Comparison of ENCODE assay signal across 8 cellular contexts in the genomic region with DNA sequence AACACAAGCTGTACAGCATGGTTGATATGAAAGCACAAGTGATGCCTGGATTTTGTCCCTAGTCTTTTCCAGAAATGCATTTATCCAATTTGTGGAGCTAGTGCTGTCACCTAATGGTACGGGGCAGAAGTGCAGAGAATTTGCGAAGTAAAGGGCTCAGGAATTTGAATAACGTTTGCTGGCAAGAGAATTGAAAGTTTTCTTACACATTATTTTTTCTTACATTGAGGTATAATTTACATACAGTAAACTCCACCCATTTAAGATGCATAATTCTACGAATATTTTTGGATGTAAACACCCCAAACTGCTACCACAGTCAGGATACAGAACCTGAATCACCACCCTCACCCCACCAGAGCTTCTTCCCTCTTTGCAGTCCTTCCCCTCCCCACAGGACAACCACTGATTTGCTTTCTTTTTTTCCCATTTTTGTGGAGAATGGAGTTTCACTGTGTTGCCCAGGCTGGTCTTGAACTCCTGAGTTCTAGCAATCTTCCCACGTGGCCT. TPM values are rescaled to one million over a fixed set of nuclear protein-coding genes. Genes with fewer than 3 reads are reported as not detected.
DNase-seq lines count a peak whose midpoint lies in the region; ATAC-seq and TF ChIP-seq lines count a peak whose summit lies in the region.

No MANE protein-coding gene starts in this region.

- TF ChIP-seq CTCF in CD14-positive monocyte (IDR thresholded peaks at IDR 0.05) = peak; percentile 84
- peak; percentile 69 for TF ChIP-seq CTCF in GM13977 (IDR thresholded peaks at IDR 0.05; ENCODE audit: extremely low read depth, insufficient read depth, missing control alignments)
- peak in 2 of 3 donors; percentile 45 to 56 for TF ChIP-seq CTCF in breast epithelium (IDR thresholded peaks at IDR 0.05)
- TF ChIP-seq CTCF in liver (IDR thresholded peaks at IDR 0.05; ENCODE audit: low read depth, low read length, missing input control) = peak; percentile 86

- peak; percentile 64 to 69 for TF ChIP-seq RAD21 in liver (IDR thresholded peaks at IDR 0.05)

- H3K36me3 ChIP-seq in breast epithelium (no peaks in the 10 kb centered on the region), liver (ENCODE audit: control insufficient read depth in 4 of 4, insufficient read depth in 3 of 4, low read depth in 1 of 4, low read length in 3 of 4) (no peaks in the 10 kb centered on the region)

- H3K27ac ChIP-seq in breast epithelium (no peak overlapping the region), liver (ENCODE audit: low read depth in 1 of 2, low read length in 2 of 2) (no peak overlapping the region)

- no peaks in the 10 kb centered on the region for H3K27me3 ChIP-seq in breast epithelium
- peaks cover 0 to 2% (median 0%) of the 10 kb centered on the region in 4 donors for H3K27me3 ChIP-seq in liver (ENCODE audit: control insufficient read depth in 4 of 4, insufficient read depth in 4 of 4, low read length in 3 of 4)

- no peak for ATAC-seq in HG03439 (IDR thresholded peaks at IDR 0.05; ENCODE audit: unreplicated experiment)
- ATAC-seq in HG02885 (IDR thresholded peaks at IDR 0.05; ENCODE audit: poor library complexity, unreplicated experiment) = no peak

- no peaks in the 10 kb centered on the region for H3K4me1 ChIP-seq in breast epithelium
- peaks cover 0 to 2% (median 1%) of the 10 kb centered on the region in 4 donors for H3K4me1 ChIP-seq in liver (ENCODE audit: control insufficient read depth in 4 of 4, insufficient read depth in 4 of 4, low read length in 3 of 4)

- no peaks in the 10 kb centered on the region for H3K36me3 Mint-ChIP-seq in CD14-positive monocyte

- H3K27me3 Mint-ChIP-seq in CD14-positive monocyte (ENCODE audit: low read depth in 3 of 3) = peaks cover 1 to 8% (median 3%) of the 10 kb centered on the region in 3 donors

- in situ Hi-C loops in GM13977 (cut with MboI; ENCODE audit: low pct_unique_long_range_greater_than_20kb, low sequenced_read_pairs, unreplicated experiment) = no loop called here

- H3K9me3 ChIP-seq in breast epithelium (no peaks in the 10 kb centered on the region), liver (ENCODE audit: control insufficient read depth in 4 of 4, low read length in 3 of 4) (no peaks in the 10 kb centered on the region)

- no peak overlapping the region for H3K9ac ChIP-seq in liver (ENCODE audit: low read depth in 1 of 2, low read length in 2 of 2)

- H3K4me3 ChIP-seq in breast epithelium = no peak overlapping the region
- H3K4me3 ChIP-seq in liver (ENCODE audit: low read depth in 1 of 3, low read length in 3 of 3) = no peak overlapping the region

- no peak for TF ChIP-seq POLR2A in breast epithelium (IDR thresholded peaks at IDR 0.05)

- 16% methylated on average over 5 of the region's 5 CpGs for WGBS in liver

- no peaks in the 10 kb centered on the region for H3K9me3 Mint-ChIP-seq in CD14-positive monocyte

- H3K27ac Mint-ChIP-seq in CD14-positive monocyte = peak overlapping the region; percentile 71 to 92 (median 89)

- intact Hi-C loops in CD14-positive monocyte (cut with micrococcal nuclease) = loop anchor here in 1 of 2 donors (10.0 kb wide), 1 partner anchor 64 kb away; the partner anchor contains the start of gene CLEC4E
- intact Hi-C loops in breast epithelium (cut with DNase I; ENCODE audit: low total_unique reads) = no loop called here

- H3K4me3 Mint-ChIP-seq in CD14-positive monocyte = peak overlapping the region; percentile 77 to 80

- DNase-seq in CD14-positive monocyte (ENCODE audit: low spot score) (no peak), GM13977 (ENCODE audit: low spot score) (peak; percentile 54), NCI-H526 treated with DMSO at 0.1 percent for 48 hours (lab: John Stamatoyannopoulos, UW) (peak; percentile 31), breast epithelium (ENCODE audit: low spot score in 2 of 2) (no peak)
- no peak for DNase-seq in stimulated activated CD4-positive, alpha-beta T cell treated with anti-CD3 and anti-CD28 coated beads, Interleukin-12 subunit alpha, Interleukin-12 subunit beta, amount 100 ng/mL, for 4 hours

- H3K4me1 Mint-ChIP-seq in CD14-positive monocyte = peaks cover 39% of the 10 kb centered on the region

TF ChIP-seq in liver, 16 proteins besides CTCF, POLR2A, EP300 and RAD21:
- no peak for TF ChIP-seq GABPA (IDR thresholded peaks at IDR 0.05 in 1 of 2, conservative IDR thresholded peaks at IDR 0.05 in 1 of 2)
- no peak for TF ChIP-seq FOXA2 (IDR thresholded peaks at IDR 0.05)
- TF ChIP-seq HNF4G (IDR thresholded peaks at IDR 0.05) = no peak
- TF ChIP-seq, protein P1, sequence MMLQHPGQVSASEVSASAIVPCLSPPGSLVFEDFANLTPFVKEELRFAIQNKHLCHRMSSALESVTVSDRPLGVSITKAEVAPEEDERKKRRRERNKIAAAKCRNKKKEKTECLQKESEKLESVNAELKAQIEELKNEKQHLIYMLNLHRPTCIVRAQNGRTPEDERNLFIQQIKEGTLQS (IDR thresholded peaks at IDR 0.05) = no peak
- no peak for TF ChIP-seq EGR1 (IDR thresholded peaks at IDR 0.05; ENCODE audit: low read depth in 2 of 2)
- TF ChIP-seq HNF4A (conservative IDR thresholded peaks at IDR 0.05) = no peak
- no peak for TF ChIP-seq RXRA (IDR thresholded peaks at IDR 0.05)
- no peak for TF ChIP-seq JUND (IDR thresholded peaks at IDR 0.05)
- TF ChIP-seq, protein P2, sequence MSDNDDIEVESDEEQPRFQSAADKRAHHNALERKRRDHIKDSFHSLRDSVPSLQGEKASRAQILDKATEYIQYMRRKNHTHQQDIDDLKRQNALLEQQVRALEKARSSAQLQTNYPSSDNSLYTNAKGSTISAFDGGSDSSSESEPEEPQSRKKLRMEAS (IDR thresholded peaks at IDR 0.05) = no peak
- TF ChIP-seq, protein P3, sequence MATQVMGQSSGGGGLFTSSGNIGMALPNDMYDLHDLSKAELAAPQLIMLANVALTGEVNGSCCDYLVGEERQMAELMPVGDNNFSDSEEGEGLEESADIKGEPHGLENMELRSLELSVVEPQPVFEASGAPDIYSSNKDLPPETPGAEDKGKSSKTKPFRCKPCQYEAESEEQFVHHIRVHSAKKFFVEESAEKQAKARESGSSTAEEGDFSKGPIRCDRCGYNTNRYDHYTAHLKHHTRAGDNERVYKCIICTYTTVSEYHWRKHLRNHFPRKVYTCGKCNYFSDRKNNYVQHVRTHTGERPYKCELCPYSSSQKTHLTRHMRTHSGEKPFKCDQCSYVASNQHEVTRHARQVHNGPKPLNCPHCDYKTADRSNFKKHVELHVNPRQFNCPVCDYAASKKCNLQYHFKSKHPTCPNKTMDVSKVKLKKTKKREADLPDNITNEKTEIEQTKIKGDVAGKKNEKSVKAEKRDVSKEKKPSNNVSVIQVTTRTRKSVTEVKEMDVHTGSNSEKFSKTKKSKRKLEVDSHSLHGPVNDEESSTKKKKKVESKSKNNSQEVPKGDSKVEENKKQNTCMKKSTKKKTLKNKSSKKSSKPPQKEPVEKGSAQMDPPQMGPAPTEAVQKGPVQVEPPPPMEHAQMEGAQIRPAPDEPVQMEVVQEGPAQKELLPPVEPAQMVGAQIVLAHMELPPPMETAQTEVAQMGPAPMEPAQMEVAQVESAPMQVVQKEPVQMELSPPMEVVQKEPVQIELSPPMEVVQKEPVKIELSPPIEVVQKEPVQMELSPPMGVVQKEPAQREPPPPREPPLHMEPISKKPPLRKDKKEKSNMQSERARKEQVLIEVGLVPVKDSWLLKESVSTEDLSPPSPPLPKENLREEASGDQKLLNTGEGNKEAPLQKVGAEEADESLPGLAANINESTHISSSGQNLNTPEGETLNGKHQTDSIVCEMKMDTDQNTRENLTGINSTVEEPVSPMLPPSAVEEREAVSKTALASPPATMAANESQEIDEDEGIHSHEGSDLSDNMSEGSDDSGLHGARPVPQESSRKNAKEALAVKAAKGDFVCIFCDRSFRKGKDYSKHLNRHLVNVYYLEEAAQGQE (IDR thresholded peaks at IDR 0.05) = no peak
- no peak for TF ChIP-seq NR2F2 (IDR thresholded peaks at IDR 0.05)
- no peak for TF ChIP-seq TAF1 (conservative IDR thresholded peaks at IDR 0.05)
- TF ChIP-seq FOXA1 (IDR thresholded peaks at IDR 0.05) = no peak
- TF ChIP-seq YY1 (IDR thresholded peaks at IDR 0.05) = no peak
- no peak for TF ChIP-seq SP1 (IDR thresholded peaks at IDR 0.05)
- TF ChIP-seq, protein P4, sequence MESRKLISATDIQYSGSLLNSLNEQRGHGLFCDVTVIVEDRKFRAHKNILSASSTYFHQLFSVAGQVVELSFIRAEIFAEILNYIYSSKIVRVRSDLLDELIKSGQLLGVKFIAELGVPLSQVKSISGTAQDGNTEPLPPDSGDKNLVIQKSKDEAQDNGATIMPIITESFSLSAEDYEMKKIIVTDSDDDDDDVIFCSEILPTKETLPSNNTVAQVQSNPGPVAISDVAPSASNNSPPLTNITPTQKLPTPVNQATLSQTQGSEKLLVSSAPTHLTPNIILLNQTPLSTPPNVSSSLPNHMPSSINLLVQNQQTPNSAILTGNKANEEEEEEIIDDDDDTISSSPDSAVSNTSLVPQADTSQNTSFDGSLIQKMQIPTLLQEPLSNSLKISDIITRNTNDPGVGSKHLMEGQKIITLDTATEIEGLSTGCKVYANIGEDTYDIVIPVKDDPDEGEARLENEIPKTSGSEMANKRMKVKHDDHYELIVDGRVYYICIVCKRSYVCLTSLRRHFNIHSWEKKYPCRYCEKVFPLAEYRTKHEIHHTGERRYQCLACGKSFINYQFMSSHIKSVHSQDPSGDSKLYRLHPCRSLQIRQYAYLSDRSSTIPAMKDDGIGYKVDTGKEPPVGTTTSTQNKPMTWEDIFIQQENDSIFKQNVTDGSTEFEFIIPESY (IDR thresholded peaks at IDR 0.05) = no peak

RNA-seq across cellular contexts. Expression of gene AICDA, which starts 3.5 kb away (rescaled TPM):
- under 1 TPM in 1 of 2 donors, not detected in 1; 0.15 TPM for polyA plus RNA-seq in CD14-positive monocyte
- under 1 TPM in 1 of 3 donors, not detected in 2; 0.96 TPM for total RNA-seq in breast epithelium
- under 1 TPM in 1 of 2 donors, not detected in 1; 0.28 TPM for total RNA-seq in liver
- not detected for polyA plus RNA-seq in liver

RNA-seq across cellular contexts. Expression of gene MFAP5, which starts 53.5 kb away (rescaled TPM):
- not detected for polyA plus RNA-seq in CD14-positive monocyte
- 100 to 1,000 TPM in 1 of 3 donors, 10 to 100 TPM in 2; 36.7 to 466 (median 42.0) TPM for total RNA-seq in breast epithelium
- total RNA-seq in liver = under 1 TPM in 1 of 2 donors, not detected in 1; 0.42 TPM
- polyA plus RNA-seq in liver = under 1 TPM in 1 of 2 donors, not detected in 1; 0.20 TPM

Comparison
In these comparisons a context has a peak if more than half of its experiments do, and no peak if none do; other contexts are left out.
1. DNase-seq: peak in GM13977 (single experiment) and NCI-H526 treated with DMSO at 0.1 percent for 48 hours (single experiment); none in CD14-positive monocyte (single experiment), breast epithelium (0 of 2) and stimulated activated CD4-positive, alpha-beta T cell treated with anti-CD3 and anti-CD28 coated beads, Interleukin-12 subunit alpha, Interleukin-12 subunit beta, amount 100 ng/mL, for 4 hours (single experiment).
2. RNA of gene MFAP5, which starts 53.5 kb away (total RNA-seq): 36.7 to 466 TPM in breast epithelium; 0.42 TPM in liver; every median in the first group is over 10 times any median in the second.
3. Peak in every context shown above with its lines, with median percentiles within 50 percentile points of each other: CTCF ChIP-seq.